Comparison of ENCODE assay signal across 1 cellular context in the genomic region with DNA sequence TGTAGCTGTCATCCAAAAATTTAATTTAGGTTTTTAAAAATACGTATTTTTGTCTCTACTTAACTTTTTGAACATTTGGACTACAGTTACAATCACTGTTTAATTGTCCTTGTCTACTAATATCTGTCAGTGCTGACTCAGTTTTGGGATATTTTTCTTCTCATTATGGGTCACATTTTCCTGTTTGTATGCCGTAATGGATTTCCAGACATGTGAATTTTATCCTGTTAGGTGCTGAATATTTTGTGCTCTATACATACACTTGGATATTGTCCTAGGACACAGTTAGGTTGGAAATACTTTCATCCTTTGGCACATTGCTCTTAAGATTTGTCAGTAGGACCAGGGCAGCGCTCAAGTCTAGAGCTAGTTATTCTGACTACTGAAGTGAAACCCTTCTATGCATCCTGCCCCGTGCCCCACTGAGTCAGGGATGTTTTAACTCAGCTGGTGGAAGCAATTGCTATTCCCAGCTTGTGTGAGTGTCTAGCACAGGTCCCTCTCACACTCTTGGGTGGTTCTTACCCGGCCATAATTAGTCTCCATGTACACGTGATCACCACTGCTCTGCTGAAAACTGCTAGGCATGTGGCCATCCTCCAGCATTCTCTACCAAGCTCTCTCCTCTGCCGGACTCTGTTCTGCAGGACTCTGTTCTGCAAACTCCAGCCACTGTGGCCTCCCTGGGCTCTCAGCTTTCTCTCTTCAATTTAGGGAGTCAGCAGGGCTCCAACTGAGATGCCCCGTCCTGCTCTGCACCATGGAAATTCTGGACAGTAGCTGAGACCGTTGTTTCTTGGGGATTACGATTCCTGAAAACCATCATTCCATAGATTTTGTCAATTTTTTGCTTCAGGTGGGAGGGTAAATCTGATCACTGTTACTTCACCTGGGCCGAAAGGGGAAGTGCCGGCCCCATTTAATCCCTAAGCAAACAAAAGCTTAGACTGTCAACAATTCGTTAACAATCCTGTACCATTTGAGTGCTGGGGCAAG.
TF ChIP-seq lines count a peak whose summit lies in the region.

No MANE protein-coding gene starts in this region.

TF ChIP-seq in HepG2, 621 proteins besides CTCF, POLR2A, EP300 and RAD21 (continued from another document and continues in another):
- TF ChIP-seq, protein P1, sequence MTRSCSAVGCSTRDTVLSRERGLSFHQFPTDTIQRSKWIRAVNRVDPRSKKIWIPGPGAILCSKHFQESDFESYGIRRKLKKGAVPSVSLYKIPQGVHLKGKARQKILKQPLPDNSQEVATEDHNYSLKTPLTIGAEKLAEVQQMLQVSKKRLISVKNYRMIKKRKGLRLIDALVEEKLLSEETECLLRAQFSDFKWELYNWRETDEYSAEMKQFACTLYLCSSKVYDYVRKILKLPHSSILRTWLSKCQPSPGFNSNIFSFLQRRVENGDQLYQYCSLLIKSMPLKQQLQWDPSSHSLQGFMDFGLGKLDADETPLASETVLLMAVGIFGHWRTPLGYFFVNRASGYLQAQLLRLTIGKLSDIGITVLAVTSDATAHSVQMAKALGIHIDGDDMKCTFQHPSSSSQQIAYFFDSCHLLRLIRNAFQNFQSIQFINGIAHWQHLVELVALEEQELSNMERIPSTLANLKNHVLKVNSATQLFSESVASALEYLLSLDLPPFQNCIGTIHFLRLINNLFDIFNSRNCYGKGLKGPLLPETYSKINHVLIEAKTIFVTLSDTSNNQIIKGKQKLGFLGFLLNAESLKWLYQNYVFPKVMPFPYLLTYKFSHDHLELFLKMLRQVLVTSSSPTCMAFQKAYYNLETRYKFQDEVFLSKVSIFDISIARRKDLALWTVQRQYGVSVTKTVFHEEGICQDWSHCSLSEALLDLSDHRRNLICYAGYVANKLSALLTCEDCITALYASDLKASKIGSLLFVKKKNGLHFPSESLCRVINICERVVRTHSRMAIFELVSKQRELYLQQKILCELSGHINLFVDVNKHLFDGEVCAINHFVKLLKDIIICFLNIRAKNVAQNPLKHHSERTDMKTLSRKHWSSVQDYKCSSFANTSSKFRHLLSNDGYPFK (CRISPR knock-in tag; IDR thresholded peaks at IDR 0.05; ENCODE audit: borderline replicate concordance): no peak
- TF ChIP-seq ZNF34 (CRISPR knock-in tag; IDR thresholded peaks at IDR 0.05; ENCODE audit: borderline replicate concordance) (no peak), ZNF761 (CRISPR knock-in tag; conservative IDR thresholded peaks at IDR 0.05) (no peak), TOPORS (CRISPR knock-in tag; IDR thresholded peaks at IDR 0.05) (no peak), ZNF609 (CRISPR knock-in tag; IDR thresholded peaks at IDR 0.05; ENCODE audit: borderline replicate concordance) (peak; percentile 72; the same call in 1 of the 2 replicates), BCL6 (CRISPR knock-in tag; IDR thresholded peaks at IDR 0.05) (peak; percentile 94), RAD51 (IDR thresholded peaks at IDR 0.05; ENCODE audit: borderline replicate concordance) (no peak), ZNF318 (CRISPR knock-in tag; IDR thresholded peaks at IDR 0.05) (no peak), ZNF3 (CRISPR knock-in tag; IDR thresholded peaks at IDR 0.05) (no peak), SP1 (IDR thresholded peaks at IDR 0.05) (no peak), SP1 (CRISPR knock-in tag; IDR thresholded peaks at IDR 0.05) (0 out of 2 replicates have a peak, but pooled peaks have one; percentile 19), AFF4 (CRISPR knock-in tag; IDR thresholded peaks at IDR 0.05) (no peak), MEIS1 (CRISPR knock-in tag; IDR thresholded peaks at IDR 0.05; ENCODE audit: borderline replicate concordance) (0 out of 2 replicates have a peak, but pooled peaks have one; percentile 48), AHR (CRISPR knock-in tag; IDR thresholded peaks at IDR 0.05) (no peak), DPF2 (CRISPR knock-in tag; IDR thresholded peaks at IDR 0.05; ENCODE audit: borderline replicate concordance, low read depth) (peak; percentile 42; the same call in 1 of the 2 replicates), GRHL1 (CRISPR knock-in tag; conservative IDR thresholded peaks at IDR 0.05) (no peak)
- TF ChIP-seq, protein P2, sequence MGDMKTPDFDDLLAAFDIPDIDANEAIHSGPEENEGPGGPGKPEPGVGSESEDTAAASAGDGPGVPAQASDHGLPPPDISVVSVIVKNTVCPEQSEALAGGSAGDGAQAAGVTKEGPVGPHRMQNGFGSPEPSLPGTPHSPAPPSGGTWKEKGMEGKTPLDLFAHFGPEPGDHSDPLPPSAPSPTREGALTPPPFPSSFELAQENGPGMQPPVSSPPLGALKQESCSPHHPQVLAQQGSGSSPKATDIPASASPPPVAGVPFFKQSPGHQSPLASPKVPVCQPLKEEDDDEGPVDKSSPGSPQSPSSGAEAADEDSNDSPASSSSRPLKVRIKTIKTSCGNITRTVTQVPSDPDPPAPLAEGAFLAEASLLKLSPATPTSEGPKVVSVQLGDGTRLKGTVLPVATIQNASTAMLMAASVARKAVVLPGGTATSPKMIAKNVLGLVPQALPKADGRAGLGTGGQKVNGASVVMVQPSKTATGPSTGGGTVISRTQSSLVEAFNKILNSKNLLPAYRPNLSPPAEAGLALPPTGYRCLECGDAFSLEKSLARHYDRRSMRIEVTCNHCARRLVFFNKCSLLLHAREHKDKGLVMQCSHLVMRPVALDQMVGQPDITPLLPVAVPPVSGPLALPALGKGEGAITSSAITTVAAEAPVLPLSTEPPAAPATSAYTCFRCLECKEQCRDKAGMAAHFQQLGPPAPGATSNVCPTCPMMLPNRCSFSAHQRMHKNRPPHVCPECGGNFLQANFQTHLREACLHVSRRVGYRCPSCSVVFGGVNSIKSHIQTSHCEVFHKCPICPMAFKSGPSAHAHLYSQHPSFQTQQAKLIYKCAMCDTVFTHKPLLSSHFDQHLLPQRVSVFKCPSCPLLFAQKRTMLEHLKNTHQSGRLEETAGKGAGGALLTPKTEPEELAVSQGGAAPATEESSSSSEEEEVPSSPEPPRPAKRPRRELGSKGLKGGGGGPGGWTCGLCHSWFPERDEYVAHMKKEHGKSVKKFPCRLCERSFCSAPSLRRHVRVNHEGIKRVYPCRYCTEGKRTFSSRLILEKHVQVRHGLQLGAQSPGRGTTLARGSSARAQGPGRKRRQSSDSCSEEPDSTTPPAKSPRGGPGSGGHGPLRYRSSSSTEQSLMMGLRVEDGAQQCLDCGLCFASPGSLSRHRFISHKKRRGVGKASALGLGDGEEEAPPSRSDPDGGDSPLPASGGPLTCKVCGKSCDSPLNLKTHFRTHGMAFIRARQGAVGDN (CRISPR knock-in tag; IDR thresholded peaks at IDR 0.05): peak; percentile 51
